1 cellular context compared by ENCODE assay signal in the genomic region with DNA sequence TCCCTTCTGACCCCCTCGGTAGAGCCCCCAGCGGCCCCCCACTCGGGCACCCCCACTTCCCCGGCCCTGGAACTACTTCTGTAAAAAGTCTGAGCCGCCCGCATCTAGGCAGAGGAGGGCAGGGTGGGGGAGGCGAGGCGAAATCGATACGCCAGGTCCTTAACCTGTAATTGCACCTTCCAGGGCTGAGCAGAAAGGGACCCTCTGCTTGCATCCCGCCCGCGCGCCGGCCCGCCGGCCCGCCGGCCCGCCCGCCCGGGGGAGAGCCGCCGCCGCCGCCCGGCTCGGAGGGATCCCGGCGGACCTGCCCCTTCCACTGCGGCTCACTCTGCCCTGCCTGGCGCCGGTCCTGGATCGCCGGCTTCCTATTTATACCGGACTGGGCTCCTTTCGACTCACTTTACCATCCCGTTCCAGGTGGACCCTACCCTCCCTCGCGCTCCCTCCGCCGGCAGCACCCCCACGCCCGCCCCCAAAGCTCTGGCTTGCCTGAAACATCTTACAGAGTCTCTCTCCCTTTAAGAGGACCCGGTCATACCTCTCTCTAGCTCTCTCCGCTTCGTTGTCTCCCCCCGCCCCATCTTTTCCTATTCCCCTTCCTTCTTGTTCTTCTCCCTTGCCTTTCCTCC.
TF ChIP-seq lines count a peak whose summit lies in the region.

No MANE protein-coding gene starts in this region.

TF ChIP-seq in GM23338, 12 proteins besides CTCF, POLR2A, EP300 and RAD21 (continued from another document):
- TF ChIP-seq ZNF462 (CRISPR knock-in tag; IDR thresholded peaks at IDR 0.05) (no peak), ZNF331 (CRISPR knock-in tag; IDR thresholded peaks at IDR 0.05; ENCODE audit: low read depth) (no peak), STAT1 (IDR thresholded peaks at IDR 0.05; ENCODE audit: unreplicated experiment) (no peak), ETS1 (IDR thresholded peaks at IDR 0.05) (no peak), REST (IDR thresholded peaks at IDR 0.05; ENCODE audit: unreplicated experiment) (no peak), ZNF114 (CRISPR knock-in tag; IDR thresholded peaks at IDR 0.05) (no peak), JUNB (IDR thresholded peaks at IDR 0.05; ENCODE audit: unreplicated experiment) (no peak), CREB1 (CRISPR knock-in tag; IDR thresholded peaks at IDR 0.05; ENCODE audit: low read depth) (no peak), EZH2 (IDR thresholded peaks at IDR 0.05; ENCODE audit: low read depth, unreplicated experiment) (no peak), NANOG (IDR thresholded peaks at IDR 0.05; ENCODE audit: borderline replicate concordance) (no peak)
